Comparison of ENCODE assay signal across 12 cellular contexts in genomic region chr19:34224996-34225658, GRCh38. TPM values are rescaled to one million over a fixed set of nuclear protein-coding genes. Genes with fewer than 3 reads are reported as not detected.
A peak's percentile ranks its signal among the peaks of the same experiment; 100 is the strongest.
DNase-seq lines count a peak whose midpoint lies in the region; ATAC-seq and TF ChIP-seq lines count a peak whose summit lies in the region.
"Had no signal": no experiment of that assay in that cellular context is flagged by ENCODE, and none has a peak within 500 bp of the region (broad histone marks: within the 10 kb centered on the region; RNA-seq: fewer than 3 reads in every experiment).

No MANE protein-coding gene starts in this region.

- H3K4me3 ChIP-seq in fibroblast of lung (replicated peaks in 1 of 4; ENCODE audit: control extremely low read depth in 1 of 4, insufficient read depth in 1 of 4, low read depth in 3 of 4, low read length in 4 of 4), result no peak overlapping the region
- H3K4me3 ChIP-seq: left ventricle myocardium inferior had no signal

- H3K9ac ChIP-seq in fibroblast of lung (ENCODE audit: insufficient read depth, low read length), result no peak overlapping the region

- no peaks in the 10 kb centered on the region for H4K20me1 ChIP-seq in fibroblast of lung (ENCODE audit: control insufficient read depth, extremely low read depth, insufficient read depth, low read length)

- H3K27me3 Mint-ChIP-seq in activated naive CD4-positive, alpha-beta T cell treated with anti-CD3 and anti-CD28 coated beads, Interleukin-2, amount 10 ng/mL, durations not matched to agents 7 days and 5 days, result no peaks in the 10 kb centered on the region
- no peaks in the 10 kb centered on the region for H3K27me3 Mint-ChIP-seq in T-helper 2 cell treated with Interferon-gamma antibody and Interleukin-4, amounts not matched to agents 5 μg/mL and 100 μg/mL, for 36 hours (ENCODE audit: low read depth)

- no peaks in the 10 kb centered on the region for H3K9me3 Mint-ChIP-seq in activated naive CD4-positive, alpha-beta T cell treated with anti-CD3 and anti-CD28 coated beads, Interleukin-2, amount 10 ng/mL, durations not matched to agents 7 days and 5 days
- no peaks in the 10 kb centered on the region for H3K9me3 Mint-ChIP-seq in T-helper 2 cell treated with Interferon-gamma antibody and Interleukin-4, amounts not matched to agents 5 μg/mL and 100 μg/mL, for 36 hours

- H3K36me3 Mint-ChIP-seq in activated naive CD4-positive, alpha-beta T cell treated with anti-CD3 and anti-CD28 coated beads, Interleukin-2, amount 10 ng/mL, durations not matched to agents 7 days and 5 days, result peaks cover 72% of the 10 kb centered on the region
- peaks cover 85% of the 10 kb centered on the region for H3K36me3 Mint-ChIP-seq in T-helper 2 cell treated with Interferon-gamma antibody and Interleukin-4, amounts not matched to agents 5 μg/mL and 100 μg/mL, for 36 hours (ENCODE audit: low read depth)

- CTCF ChIA-PET in activated naive CD4-positive, alpha-beta T cell treated with anti-CD3 and anti-CD28 coated beads, Interleukin-2, amount 10 ng/mL, durations not matched to agents 7 days and 5 days (lab: Charles Lee), result interaction anchor here (0.7 to 1.7 kb wide), 3 partner anchors 40 to 121 kb away, joined by 3 to 4 read pairs (median 3); no protein-coding TSS in a partner anchor

- no peak for DNase-seq in activated naive CD4-positive, alpha-beta T cell treated with anti-CD3 and anti-CD28 coated beads, Interleukin-2, amount 10 ng/mL, durations not matched to agents 7 days and 5 days
- DNase-seq in activated naive CD4-positive, alpha-beta T cell treated with Interleukin-2 at 50 U/mL for 16 hours, result no peak
- DNase-seq in T-helper 2 cell treated with Interferon-gamma antibody and Interleukin-4, amounts not matched to agents 5 μg/mL and 100 μg/mL, for 36 hours (ENCODE audit: low spot score), result no peak
- DNase-seq in fibroblast of lung (ENCODE audit: low read depth in 2 of 2), result peak; percentile 67 to 70
- peak; percentile 23 for DNase-seq in stromal cell of bone marrow (ENCODE audit: low read depth)
- DNase-seq in NCI-H2227 treated with DMSO at 0.1 percent for 48 hours (lab: John Stamatoyannopoulos, UW), result no peak
- DNase-seq: activated CD8-positive, alpha-beta memory T cell treated with anti-CD3 and anti-CD28 coated beads, Interleukin-2, amount 50 U/mL, for 4 hours; left ventricle myocardium inferior; NCI-H2029; SIG-M5 had no signal

- peaks cover 2% of the 10 kb centered on the region for H3K79me2 ChIP-seq in fibroblast of lung (ENCODE audit: control insufficient read depth, insufficient read depth, low read length)

- ATAC-seq in HG03097 (IDR thresholded peaks at IDR 0.05; ENCODE audit: low FRiP score, unreplicated experiment) (no peak), HG03520 (IDR thresholded peaks at IDR 0.05; ENCODE audit: unreplicated experiment) (no peak)

- H3K36me3 ChIP-seq in fibroblast of lung (ENCODE audit: control insufficient read depth, insufficient read depth, low read length), result peaks cover 7% of the 10 kb centered on the region

- no peak overlapping the region for H2AFZ ChIP-seq in fibroblast of lung (ENCODE audit: low read length)

- H3K27ac Mint-ChIP-seq in activated naive CD4-positive, alpha-beta T cell treated with anti-CD3 and anti-CD28 coated beads, Interleukin-2, amount 10 ng/mL, durations not matched to agents 7 days and 5 days, result peak overlapping the region; percentile 30
- H3K27ac Mint-ChIP-seq in T-helper 2 cell treated with Interferon-gamma antibody and Interleukin-4, amounts not matched to agents 5 μg/mL and 100 μg/mL, for 36 hours, result peak overlapping the region; percentile 16

- H3K4me2 ChIP-seq in fibroblast of lung (ENCODE audit: extremely low read depth, insufficient read depth, low read length), result peak overlapping the region; percentile 5

- H3K4me3 Mint-ChIP-seq in activated naive CD4-positive, alpha-beta T cell treated with anti-CD3 and anti-CD28 coated beads, Interleukin-2, amount 10 ng/mL, durations not matched to agents 7 days and 5 days, result no peak overlapping the region
- peak overlapping the region; percentile 7 for H3K4me3 Mint-ChIP-seq in T-helper 2 cell treated with Interferon-gamma antibody and Interleukin-4, amounts not matched to agents 5 μg/mL and 100 μg/mL, for 36 hours

- peaks cover 13% of the 10 kb centered on the region for H3K4me1 ChIP-seq in fibroblast of lung (ENCODE audit: control insufficient read depth, extremely low read depth, insufficient read depth, low read length)

- TF ChIP-seq CTCF in fibroblast of lung (conservative IDR thresholded peaks at IDR 0.05 in 1 of 2, IDR thresholded peaks at IDR 0.05 in 1 of 2; ENCODE audit: low read depth in 1 of 2, low read length in 2 of 2), result no peak

- peaks cover 47% of the 10 kb centered on the region for H3K4me1 Mint-ChIP-seq in activated naive CD4-positive, alpha-beta T cell treated with anti-CD3 and anti-CD28 coated beads, Interleukin-2, amount 10 ng/mL, durations not matched to agents 7 days and 5 days
- peaks cover 37% of the 10 kb centered on the region for H3K4me1 Mint-ChIP-seq in T-helper 2 cell treated with Interferon-gamma antibody and Interleukin-4, amounts not matched to agents 5 μg/mL and 100 μg/mL, for 36 hours (ENCODE audit: low read depth)

- H3K27me3 ChIP-seq in fibroblast of lung (ENCODE audit: control insufficient read depth, insufficient read depth, low read length), result no peaks in the 10 kb centered on the region

- no peak overlapping the region for H3K27ac ChIP-seq in fibroblast of lung (ENCODE audit: insufficient read depth, low read length)
- H3K27ac ChIP-seq: left ventricle myocardium inferior had no signal

- H3K9me3 ChIP-seq in fibroblast of lung (ENCODE audit: control insufficient read depth, insufficient read depth, low read depth, low read length), result no peaks in the 10 kb centered on the region
- H3K9me3 ChIP-seq: left ventricle myocardium inferior had no signal

RNA-seq across cellular contexts. Expression of gene GARRE1, which starts 29.2 kb away (rescaled TPM):
- 8.5 and 10.9 TPM in 2 replicates for total RNA-seq in fibroblast of lung
- polyA plus RNA-seq in fibroblast of lung, result 7.2 and 8.0 TPM in 2 replicates
- polyA plus RNA-seq in fibroblast of lung (2012), result 6.5 and 6.8 TPM in 2 replicates
- polyA minus RNA-seq in fibroblast of lung (ENCODE audit: low replicate concordance), result 8.1 and 8.6 TPM in 2 replicates

RNA-seq across cellular contexts. Expression of gene LSM14A, which starts 52.8 kb away (rescaled TPM):
- total RNA-seq in fibroblast of lung, result 73.4 and 97.8 TPM in 2 replicates
- 82.2 and 82.5 TPM in 2 replicates for polyA plus RNA-seq in fibroblast of lung
- polyA plus RNA-seq in fibroblast of lung (2012), result 67.2 and 68.4 TPM in 2 replicates
- 71.5 and 114 TPM in 2 replicates for polyA minus RNA-seq in fibroblast of lung (ENCODE audit: low replicate concordance)

Comparison
In these comparisons a context has a peak if more than half of its experiments do, and no peak if none do; other contexts are left out.
1. DNase-seq: peak in fibroblast of lung (2 of 2) and stromal cell of bone marrow (single experiment); none in activated naive CD4-positive, alpha-beta T cell treated with anti-CD3 and anti-CD28 coated beads, Interleukin-2, amount 10 ng/mL, durations not matched to agents 7 days and 5 days (single experiment), activated naive CD4-positive, alpha-beta T cell treated with Interleukin-2 at 50 U/mL for 16 hours (single experiment), T-helper 2 cell treated with Interferon-gamma antibody and Interleukin-4, amounts not matched to agents 5 μg/mL and 100 μg/mL, for 36 hours (single experiment) and NCI-H2227 treated with DMSO at 0.1 percent for 48 hours (single experiment).